ENCODE assay signal across 16 cellular contexts in genomic region chr5:91302335-91302734, GRCh38.
A peak's percentile ranks its signal among the peaks of the same experiment; 100 is the strongest.
DNase-seq lines count a peak whose midpoint lies in the region; ATAC-seq and TF ChIP-seq lines count a peak whose summit lies in the region.
"Had no signal": no experiment of that assay in that cellular context is flagged by ENCODE, and none has a peak within 500 bp of the region (broad histone marks: within the 10 kb centered on the region; RNA-seq: fewer than 3 reads in every experiment).

No MANE protein-coding gene starts in this region.

- no peak for TF ChIP-seq CTCF in CD14-positive monocyte (IDR thresholded peaks at IDR 0.05)
- TF ChIP-seq CTCF in KMS-11 (conservative IDR thresholded peaks at IDR 0.05; ENCODE audit: low read depth, low read length), result 0 out of 2 replicates have a peak, but pooled peaks have one; percentile 24
- peak; percentile 29 for TF ChIP-seq CTCF in neural progenitor cell (IDR thresholded peaks at IDR 0.05)
- no peak for TF ChIP-seq CTCF in Peyer's patch (IDR thresholded peaks at IDR 0.05)

- no peak overlapping the region for H3K27ac ChIP-seq in KMS-11
- H3K27ac ChIP-seq in neural progenitor cell, result no peak overlapping the region
- no peak overlapping the region for H3K27ac ChIP-seq in Peyer's patch
- H3K27ac ChIP-seq: HL-60 had no signal

- H3K27me3 Mint-ChIP-seq in CD14-positive monocyte (ENCODE audit: low read depth in 3 of 3) (no peaks in the 10 kb centered on the region), neural progenitor cell (ENCODE audit: insufficient read depth, low read depth) (peaks cover 5% of the 10 kb centered on the region)
- no peaks in the 10 kb centered on the region for H3K27me3 Mint-ChIP-seq in activated T-helper 17 cell treated with anti-CD3 and anti-CD28 coated beads, Interleukin-2, amount 50 U/mL, for 72 hours
- H3K27me3 Mint-ChIP-seq: activated naive CD4-positive, alpha-beta T cell treated with anti-CD3 and anti-CD28 coated beads, Interleukin-2, amount 10 ng/mL, durations not matched to agents 7 days and 5 days; T-helper 17 cell had no signal

- ATAC-seq in activated T-helper 17 cell treated with anti-CD3 and anti-CD28 coated beads, Interleukin-2, amount 50 U/mL, for 72 hours (replicated peaks), result peak; percentile 26
- ATAC-seq in HG03135 (IDR thresholded peaks at IDR 0.05; ENCODE audit: unreplicated experiment) (no peak), HG03139 (IDR thresholded peaks at IDR 0.05; ENCODE audit: unreplicated experiment) (no peak)
- ATAC-seq: T-helper 17 cell had no signal

- H4K20me1 ChIP-seq in KMS-11 (ENCODE audit: insufficient read depth) (no peaks in the 10 kb centered on the region), neural progenitor cell (ENCODE audit: low read depth) (no peaks in the 10 kb centered on the region)

- H3K4me3 Mint-ChIP-seq in CD14-positive monocyte, result no peak overlapping the region
- H3K4me3 Mint-ChIP-seq in activated T-helper 17 cell treated with anti-CD3 and anti-CD28 coated beads, Interleukin-2, amount 50 U/mL, for 72 hours, result no peak overlapping the region
- H3K4me3 Mint-ChIP-seq in neural progenitor cell, result no peak overlapping the region
- H3K4me3 Mint-ChIP-seq: activated naive CD4-positive, alpha-beta T cell treated with anti-CD3 and anti-CD28 coated beads, Interleukin-2, amount 10 ng/mL, durations not matched to agents 7 days and 5 days; T-helper 17 cell had no signal

- H3K36me3 ChIP-seq in KMS-11 (ENCODE audit: insufficient read depth) (no peaks in the 10 kb centered on the region), neural progenitor cell (no peaks in the 10 kb centered on the region), H7 (replicated peaks; ENCODE audit: control insufficient read depth, insufficient read depth, low read length) (no peaks in the 10 kb centered on the region), Peyer's patch (no peaks in the 10 kb centered on the region)
- H3K36me3 ChIP-seq: breast epithelium had no signal

- H3K4me1 ChIP-seq in KMS-11 (ENCODE audit: low read depth, poor library complexity, severe bottlenecking), result peaks cover 32% of the 10 kb centered on the region
- H3K4me1 ChIP-seq in neural progenitor cell, result peaks cover 19% of the 10 kb centered on the region
- no peaks in the 10 kb centered on the region for H3K4me1 ChIP-seq in Peyer's patch
- H3K4me1 ChIP-seq: breast epithelium had no signal

- H3K4me3 ChIP-seq in KMS-11 (IDR thresholded peaks at IDR 0.05; ENCODE audit: insufficient read depth, low read depth, low read length) (no peak overlapping the region), neural progenitor cell (no peak overlapping the region), H7 (ENCODE audit: insufficient read depth, low read depth, low read length) (no peak overlapping the region), Peyer's patch (no peak overlapping the region)
- H3K4me3 ChIP-seq: breast epithelium had no signal

- H3K9ac ChIP-seq in KMS-11 (no peak overlapping the region), neural progenitor cell (no peak overlapping the region)

- H3K27ac Mint-ChIP-seq in CD14-positive monocyte (peak overlapping the region; percentile 91 to 98 (median 94)), neural progenitor cell (no peak overlapping the region)
- no peak overlapping the region for H3K27ac Mint-ChIP-seq in activated T-helper 17 cell treated with anti-CD3 and anti-CD28 coated beads, Interleukin-2, amount 50 U/mL, for 72 hours
- H3K27ac Mint-ChIP-seq: activated naive CD4-positive, alpha-beta T cell treated with anti-CD3 and anti-CD28 coated beads, Interleukin-2, amount 10 ng/mL, durations not matched to agents 7 days and 5 days; T-helper 17 cell had no signal

- no peak overlapping the region for H2AFZ ChIP-seq in KMS-11 (ENCODE audit: low read depth)
- peak overlapping the region; percentile 21 for H2AFZ ChIP-seq in neural progenitor cell (replicated peaks)

- H3K79me2 ChIP-seq in KMS-11 (ENCODE audit: insufficient read depth, low read depth) (no peaks in the 10 kb centered on the region), neural progenitor cell (ENCODE audit: low read depth) (no peaks in the 10 kb centered on the region)

- intact Hi-C loops in CD14-positive monocyte (cut with micrococcal nuclease), result no loop called here

- H3F3A ChIP-seq in neural progenitor cell (ENCODE audit: low read depth), result no peaks in the 10 kb centered on the region

- H3K27me3 ChIP-seq in KMS-11 (ENCODE audit: insufficient read depth, low read depth) (no peaks in the 10 kb centered on the region), neural progenitor cell (no peaks in the 10 kb centered on the region), H7 (ENCODE audit: control insufficient read depth, insufficient read depth, low read length) (no peaks in the 10 kb centered on the region), Peyer's patch (no peaks in the 10 kb centered on the region)
- H3K27me3 ChIP-seq: breast epithelium had no signal

- H3K4me1 Mint-ChIP-seq in CD14-positive monocyte, result peaks cover 33% of the 10 kb centered on the region
- peaks cover 7% of the 10 kb centered on the region for H3K4me1 Mint-ChIP-seq in activated T-helper 17 cell treated with anti-CD3 and anti-CD28 coated beads, Interleukin-2, amount 50 U/mL, for 72 hours
- H3K4me1 Mint-ChIP-seq in neural progenitor cell, result peaks cover 12% of the 10 kb centered on the region
- H3K4me1 Mint-ChIP-seq: activated naive CD4-positive, alpha-beta T cell treated with anti-CD3 and anti-CD28 coated beads, Interleukin-2, amount 10 ng/mL, durations not matched to agents 7 days and 5 days; T-helper 17 cell had no signal

- H3K4me2 ChIP-seq in KMS-11, result no peak overlapping the region
- H3K4me2 ChIP-seq in neural progenitor cell, result no peak overlapping the region

- no peaks in the 10 kb centered on the region for H3K9me3 ChIP-seq in neural progenitor cell (ENCODE audit: low read depth)
- H3K9me3 ChIP-seq in Peyer's patch, result no peaks in the 10 kb centered on the region
- H3K9me3 ChIP-seq: breast epithelium had no signal

- H3K36me3 Mint-ChIP-seq in CD14-positive monocyte (peaks cover 13 to 17% of the 10 kb centered on the region in 2 donors), neural progenitor cell (no peaks in the 10 kb centered on the region)
- H3K36me3 Mint-ChIP-seq in activated T-helper 17 cell treated with anti-CD3 and anti-CD28 coated beads, Interleukin-2, amount 50 U/mL, for 72 hours (ENCODE audit: low read depth), result peaks cover 32% of the 10 kb centered on the region
- H3K36me3 Mint-ChIP-seq: activated naive CD4-positive, alpha-beta T cell treated with anti-CD3 and anti-CD28 coated beads, Interleukin-2, amount 10 ng/mL, durations not matched to agents 7 days and 5 days had no signal

- H3K9me3 Mint-ChIP-seq in CD14-positive monocyte (peaks cover 0 to 2% (median 0%) of the 10 kb centered on the region in 7 donors), neural progenitor cell (no peaks in the 10 kb centered on the region)
- H3K9me3 Mint-ChIP-seq in activated T-helper 17 cell treated with anti-CD3 and anti-CD28 coated beads, Interleukin-2, amount 50 U/mL, for 72 hours, result no peaks in the 10 kb centered on the region
- H3K9me3 Mint-ChIP-seq: activated naive CD4-positive, alpha-beta T cell treated with anti-CD3 and anti-CD28 coated beads, Interleukin-2, amount 10 ng/mL, durations not matched to agents 7 days and 5 days had no signal

- no peak for TF ChIP-seq POLR2A in Peyer's patch (IDR thresholded peaks at IDR 0.05)

- DNase-seq in CD14-positive monocyte (ENCODE audit: low spot score) (no peak), neural progenitor cell (ENCODE audit: low spot score) (peak; percentile 17), H7 (no peak), Peyer's patch (no peak)
- DNase-seq: activated naive CD4-positive, alpha-beta T cell treated with anti-CD3 and anti-CD28 coated beads, Interleukin-2, amount 10 ng/mL, durations not matched to agents 7 days and 5 days; DMS79 treated with DMSO at 0.1 percent for 48 hours; effector CD4-positive, alpha-beta T cell; NCI-H510A treated with DMSO at 0.1 percent for 48 hours; stimulated activated CD4-positive, alpha-beta T cell treated with anti-CD3 and anti-CD28 coated beads, Interleukin-4, amount 100 ng/mL, for 4 hours; T-helper 17 cell had no signal

Comparison
In these comparisons a context has a peak if more than half of its experiments do, and no peak if none do; other contexts are left out.
1. H3K27ac Mint-ChIP-seq: peak in CD14-positive monocyte (7 of 7); none in activated T-helper 17 cell treated with anti-CD3 and anti-CD28 coated beads, Interleukin-2, amount 50 U/mL, for 72 hours (single experiment) and neural progenitor cell (single experiment).
2. CTCF ChIP-seq: peak in KMS-11 (single experiment) and neural progenitor cell (single experiment); none in CD14-positive monocyte (single experiment) and Peyer's patch (0 of 6).